ENCODE assay signal across 7 cellular contexts in genomic region chr3:28349397-28350000, GRCh38. TPM values are rescaled to one million over a fixed set of nuclear protein-coding genes. Genes with fewer than 3 reads are reported as not detected.
DNase-seq lines count a peak whose midpoint lies in the region; ATAC-seq and TF ChIP-seq lines count a peak whose summit lies in the region.

No MANE protein-coding gene starts in this region.

- ATAC-seq in HG03280 (IDR thresholded peaks at IDR 0.05; ENCODE audit: unreplicated experiment), result peak; percentile 42
- ATAC-seq in heart left ventricle, result peak; percentile 4 to 22 (median 12)
- peak; percentile 60 to 64 for ATAC-seq in gastrocnemius medialis
- no peak for ATAC-seq in GM18858 (IDR thresholded peaks at IDR 0.05; ENCODE audit: unreplicated experiment)

- WGBS in heart left ventricle, 4 donors, result 9 to 19% (median 13%) methylated on average over 16 of the region's 16 CpGs

- H3K9me3 ChIP-seq in WERI-Rb-1 (ENCODE audit: severe bottlenecking), result no peaks in the 10 kb centered on the region
- peaks cover 0 to 31% (median 8%) of the 10 kb centered on the region in 12 donors for H3K9me3 ChIP-seq in heart left ventricle
- peaks cover 0 to 13% (median 4%) of the 10 kb centered on the region in 3 donors for H3K9me3 ChIP-seq in gastrocnemius medialis

- H3K27me3 ChIP-seq in WERI-Rb-1 (ENCODE audit: insufficient read depth, low read depth, severe bottlenecking), result no peaks in the 10 kb centered on the region
- no peaks in the 10 kb centered on the region for H3K27me3 ChIP-seq in heart left ventricle
- no peaks in the 10 kb centered on the region for H3K27me3 ChIP-seq in gastrocnemius medialis

- peaks cover 0 to 55% (median 41%) of the 10 kb centered on the region in 12 donors for H3K4me1 ChIP-seq in heart left ventricle
- peaks cover 38 to 43% of the 10 kb centered on the region in 2 donors for H3K4me1 ChIP-seq in gastrocnemius medialis

- H3K4me3 ChIP-seq in WERI-Rb-1 (ENCODE audit: low read depth, low read length), result peak overlapping the region; percentile 95
- H3K4me3 ChIP-seq in heart left ventricle, result peak overlapping the region; percentile 59 to 89 (median 80)
- H3K4me3 ChIP-seq in gastrocnemius medialis, result peak overlapping the region; percentile 76 to 98 (median 92)

- peaks cover 8% of the 10 kb centered on the region for H3K36me3 ChIP-seq in WERI-Rb-1
- peaks cover 0 to 21% (median 4%) of the 10 kb centered on the region in 9 donors for H3K36me3 ChIP-seq in heart left ventricle
- H3K36me3 ChIP-seq in gastrocnemius medialis, result peaks cover 0 to 17% of the 10 kb centered on the region in 2 donors

- peak; percentile 11 for TF ChIP-seq CTCF in GM12873 (IDR thresholded peaks at IDR 0.05; ENCODE audit: insufficient read depth, low read depth, low read length, missing control alignments)
- TF ChIP-seq CTCF in WERI-Rb-1 (IDR thresholded peaks at IDR 0.05; ENCODE audit: low read depth, low read length), result no peak
- no peak for TF ChIP-seq CTCF in heart left ventricle (IDR thresholded peaks at IDR 0.05)
- TF ChIP-seq CTCF in gastrocnemius medialis (IDR thresholded peaks at IDR 0.05 in 4 of 5, conservative IDR thresholded peaks at IDR 0.05 in 1 of 5), result peak in 2 of 5 experiments; percentile 11 to 34

- DNase-seq in WERI-Rb-1 (no peak), heart left ventricle (no peak), gastrocnemius medialis (no peak), hippocampal formation (lab: John Stamatoyannopoulos, UW) (no peak)

- intact Hi-C loops in heart left ventricle (cut with DNase I), result loop anchor here in 2 of 10 donors (5.0 to 10.0 kb wide), 2 partner anchors 105 to 107 kb away; partner anchors contain the start of gene CMC1 (in 2 of the 2)
- intact Hi-C loops in gastrocnemius medialis (cut with DNase I; ENCODE audit: low total_unique reads), result loop anchor here (5.0 to 10.0 kb wide), 2 partner anchors 935 to 1293 kb away; partner anchors contain the start of gene RBMS3

- in situ Hi-C loops in gastrocnemius medialis (cut with MboI; ENCODE audit: low sequenced_read_pairs in 4 of 4), result no loop called here

- no peak for TF ChIP-seq POLR2A in heart left ventricle (IDR thresholded peaks at IDR 0.05)
- peak in 1 of 2 donors; percentile 2 for TF ChIP-seq POLR2A in gastrocnemius medialis (IDR thresholded peaks at IDR 0.05)

- H3K27ac ChIP-seq in WERI-Rb-1, result peak overlapping the region; percentile 98
- peak overlapping the region; percentile 97 to 100 (median 98) for H3K27ac ChIP-seq in heart left ventricle
- peak overlapping the region; percentile 94 to 100 (median 98) for H3K27ac ChIP-seq in gastrocnemius medialis

RNA-seq across cellular contexts. Expression of gene AZI2, which starts 0.9 kb away (rescaled TPM):
- total RNA-seq in heart left ventricle (10 to 100 TPM; 21.4 to 48.1 (median 33.2) TPM), gastrocnemius medialis (10 to 100 TPM; 27.6 to 90.9 (median 59.2) TPM)
- polyA plus RNA-seq in heart left ventricle, result 10 to 100 TPM; 14.3 to 37.7 TPM

RNA-seq across cellular contexts. Expression of gene ZCWPW2, which starts 1.0 kb away (rescaled TPM):
- total RNA-seq in heart left ventricle, result 1 to 10 TPM in 8 of 9 donors, under 1 TPM in 1; 0.94 to 4.9 (median 1.8) TPM
- 1 to 10 TPM in 1 of 2 donors, under 1 TPM in 1; 0.86 to 1.1 TPM for polyA plus RNA-seq in heart left ventricle
- 1 to 10 TPM in 2 of 4 donors, under 1 TPM in 1, not detected in 1; 0.55 to 1.6 (median 1.3) TPM for total RNA-seq in gastrocnemius medialis
